ENCODE assay signal across 10 cellular contexts in the genomic region with DNA sequence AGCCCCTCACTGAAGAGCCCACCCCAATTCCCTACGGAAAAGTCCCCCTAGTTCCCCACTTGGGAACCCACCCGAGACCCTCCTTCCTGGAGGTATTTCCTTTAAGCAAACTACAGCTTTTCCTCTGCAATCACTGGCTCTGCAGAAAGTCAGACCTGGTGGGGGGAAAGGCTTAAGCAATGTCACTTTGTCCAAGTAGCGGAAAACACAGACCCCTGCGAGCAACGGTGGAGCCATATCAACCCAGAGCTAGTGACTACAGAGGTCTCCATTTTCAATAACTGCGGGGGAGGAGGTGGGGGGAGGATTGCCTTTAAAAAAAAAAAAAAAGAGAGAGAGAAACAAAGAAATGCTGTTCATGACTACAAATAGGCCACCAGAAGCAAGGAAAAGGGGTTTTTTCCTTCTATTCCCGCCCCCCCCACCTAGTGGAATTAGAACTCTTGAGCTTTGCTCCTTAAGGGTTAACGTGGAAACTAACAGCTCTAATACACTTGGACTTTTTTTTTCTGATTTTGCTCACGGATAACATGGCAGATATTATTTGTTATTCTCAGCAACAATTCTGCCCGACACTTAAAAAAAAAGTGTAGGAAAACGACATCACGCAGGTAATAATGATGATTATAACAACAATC.
DNase-seq lines count a peak whose midpoint lies in the region; ATAC-seq, FAIRE-seq and TF ChIP-seq lines count a peak whose summit lies in the region.
"Had no signal": no experiment of that assay in that cellular context is flagged by ENCODE, and none has a peak within 500 bp of the region (broad histone marks: within the 10 kb centered on the region; RNA-seq: fewer than 3 reads in every experiment).

No MANE protein-coding gene starts in this region.

- peak overlapping the region; percentile 45 for H3K4me3 ChIP-seq in astrocyte of the cerebellum (ENCODE audit: low read depth, low read length)
- H3K4me3 ChIP-seq in subcutaneous abdominal adipose tissue (ENCODE audit: low read depth in 1 of 5, low read length in 5 of 5) = peak overlapping the region in 4 of 5 donors; percentile 54 to 71 (median 68)
- H3K4me3 ChIP-seq: BLaER1 treated with 17β-estradiol and CSF1 and Interleukin-3, amounts not matched to agents 10 nM and 100 nM had no signal

- in situ Hi-C loops in astrocyte of the cerebellum (cut with HindIII; ENCODE audit: low sequenced_read_pairs) = no loop called here

- TF ChIP-seq CTCF in astrocyte of the cerebellum (IDR thresholded peaks at IDR 0.05; ENCODE audit: low read depth, low read length, missing control alignments) = no peak

- DNase-seq in NCI-H510A (lab: John Stamatoyannopoulos, UW) = peak; percentile 4
- no peak for DNase-seq in NCI-H510A treated with DMSO at 0.1 percent for 48 hours (lab: John Stamatoyannopoulos, UW)
- DNase-seq in astrocyte of the cerebellum (ENCODE audit: low read depth) = no peak
- no peak for DNase-seq in HTR-8/SVneo (ENCODE audit: insufficient read length, low spot score)
- DNase-seq in iPS-NIHi7 (ENCODE audit: extremely low spot score) = no peak
- DNase-seq: NCI-H187 treated with DMSO at 0.1 percent for 48 hours had no signal

- no peak for FAIRE-seq in HTR-8/SVneo (lab: Jason Lieb, UNC)

- no peaks in the 10 kb centered on the region for H3K27me3 ChIP-seq in layer of hippocampus (ENCODE audit: control insufficient read depth, insufficient read depth, low read length)
- peaks cover 2 to 16% (median 4%) of the 10 kb centered on the region in 5 donors for H3K27me3 ChIP-seq in subcutaneous abdominal adipose tissue (ENCODE audit: control insufficient read depth in 5 of 5, insufficient read depth in 4 of 5, low read length in 5 of 5)

- H3K27ac ChIP-seq in layer of hippocampus (ENCODE audit: low read depth, low read length) (peak overlapping the region; percentile 36), subcutaneous abdominal adipose tissue (ENCODE audit: low read depth, low read length) (no peak overlapping the region)
- H3K27ac ChIP-seq: BLaER1 treated with 17β-estradiol and CSF1 and Interleukin-3, amounts not matched to agents 10 nM and 100 nM had no signal

- peaks cover 2 to 24% (median 20%) of the 10 kb centered on the region in 5 donors for H3K4me1 ChIP-seq in subcutaneous abdominal adipose tissue (ENCODE audit: control insufficient read depth in 5 of 5, insufficient read depth in 5 of 5, low read length in 5 of 5)

- no peaks in the 10 kb centered on the region for H3K36me3 ChIP-seq in subcutaneous abdominal adipose tissue (ENCODE audit: control insufficient read depth in 5 of 5, insufficient read depth in 5 of 5, low read length in 5 of 5)
- H3K36me3 ChIP-seq: BLaER1 treated with 17β-estradiol and CSF1 and Interleukin-3, amounts not matched to agents 10 nM and 100 nM had no signal

- peak overlapping the region in 1 of 5 donors; percentile 48 for H3K9ac ChIP-seq in subcutaneous abdominal adipose tissue (ENCODE audit: low read length in 5 of 5)
- H3K9ac ChIP-seq: BLaER1 treated with 17β-estradiol and CSF1 and Interleukin-3, amounts not matched to agents 10 nM and 100 nM had no signal

- no peak for ATAC-seq in HG03460 (IDR thresholded peaks at IDR 0.05; ENCODE audit: unreplicated experiment)

- no peaks in the 10 kb centered on the region for H3K9me3 ChIP-seq in subcutaneous abdominal adipose tissue (ENCODE audit: control insufficient read depth in 5 of 5, low read length in 5 of 5)
